Comparison of ENCODE assay signal across 22 cellular contexts in genomic region chr4:8852118-8852704, GRCh38. TPM values are rescaled to one million over a fixed set of nuclear protein-coding genes. Genes with fewer than 3 reads are reported as not detected.
DNase-seq lines count a peak whose midpoint lies in the region; ATAC-seq and TF ChIP-seq lines count a peak whose summit lies in the region.
"Had no signal": no experiment of that assay in that cellular context is flagged by ENCODE, and none has a peak within 500 bp of the region (broad histone marks: within the 10 kb centered on the region; RNA-seq: fewer than 3 reads in every experiment).

No MANE protein-coding gene starts in this region.

- H2AFZ ChIP-seq in osteoblast (ENCODE audit: low read length) (no peak overlapping the region), trophoblast cell (ENCODE audit: insufficient read depth, low read length, poor library complexity) (no peak overlapping the region)
- H2AFZ ChIP-seq: PC-9 had no signal

- H4K91ac ChIP-seq in trophoblast cell (ENCODE audit: low read depth, low read length): no peak overlapping the region

- no peak overlapping the region for H3K18ac ChIP-seq in trophoblast cell (ENCODE audit: low read length)

- H3K9me3 ChIP-seq in osteoblast (ENCODE audit: low read depth, low read length) (no peaks in the 10 kb centered on the region), trophoblast cell (ENCODE audit: insufficient read depth, low read depth, low read length) (peaks cover 4% of the 10 kb centered on the region)
- H3K9me3 ChIP-seq: SK-N-SH had no signal

- H3K4me1 ChIP-seq in osteoblast (ENCODE audit: insufficient read depth, low read length) (no peaks in the 10 kb centered on the region), trophoblast cell (ENCODE audit: control insufficient read depth in 1 of 2, insufficient read depth in 2 of 2, low read length in 2 of 2) (peaks cover 3 to 4% of the 10 kb centered on the region in 2 experiments)

- TF ChIP-seq CTCF in glutamatergic neuron (IDR thresholded peaks at IDR 0.05; ENCODE audit: partially characterized antibody, unreplicated experiment) (no peak), osteoblast (IDR thresholded peaks at IDR 0.05; ENCODE audit: extremely low read depth, low read depth, low read length) (no peak)

- H2AK5ac ChIP-seq in trophoblast cell (ENCODE audit: low read length): no peak overlapping the region

- no peaks in the 10 kb centered on the region for H4K20me1 ChIP-seq in osteoblast (ENCODE audit: insufficient read depth, low read length)

- peak; percentile 16 for DNase-seq in Right ventricle myocardium inferior (ENCODE audit: missing footprints)
- no peak for DNase-seq in cardiac septum (ENCODE audit: low spot score)
- DNase-seq in DMS 273 (lab: John Stamatoyannopoulos, UW; ENCODE audit: unreplicated experiment): peak; percentile 53
- DNase-seq in glutamatergic neuron: peak; percentile 15
- DNase-seq in osteoblast (ENCODE audit: insufficient read length, low spot score, missing footprints): peak; percentile 58
- DNase-seq in trophoblast cell: no peak
- no peak for DNase-seq in 8988T
- DNase-seq: DMS79 treated with DMSO at 0.1 percent for 48 hours, H9, HFFc6, KBM-7, MM.1S, NCI-H1048, NCI-H1417 treated with DMSO at 0.1 percent for 48 hours, NCI-H187, NCI-H510A, NCI-H748 treated with DMSO at 0.1 percent for 48 hours, PC-9, RPMI8226, SIG-M5, SK-N-SH had no signal

- H2BK5ac ChIP-seq in trophoblast cell (ENCODE audit: low read depth, low read length, poor library complexity): no peak overlapping the region

- H4K8ac ChIP-seq in trophoblast cell (ENCODE audit: low read depth, low read length): no peak overlapping the region

- H3K23ac ChIP-seq in trophoblast cell (ENCODE audit: low read length): no peak overlapping the region

- no peak overlapping the region for H2BK12ac ChIP-seq in trophoblast cell (ENCODE audit: low read length)

- H3K36me3 Mint-ChIP-seq in glutamatergic neuron (ENCODE audit: unreplicated experiment): peaks cover 5% of the 10 kb centered on the region

- H3K4ac ChIP-seq in trophoblast cell (ENCODE audit: low read depth, low read length): no peak overlapping the region

- no peaks in the 10 kb centered on the region for H3K79me2 ChIP-seq in osteoblast (ENCODE audit: insufficient read depth, low read length)
- H3K79me2 ChIP-seq in trophoblast cell (ENCODE audit: control insufficient read depth, insufficient read depth, low read length, poor library complexity): no peaks in the 10 kb centered on the region

- H3K14ac ChIP-seq in trophoblast cell (ENCODE audit: low read length): no peak overlapping the region

- H3K4me1 Mint-ChIP-seq in glutamatergic neuron (ENCODE audit: low read depth, unreplicated experiment): peaks cover 18% of the 10 kb centered on the region

- ATAC-seq in Right ventricle myocardium inferior (no peak), GM18861 (IDR thresholded peaks at IDR 0.05; ENCODE audit: unreplicated experiment) (no peak)

- WGBS in trophoblast cell (ENCODE audit: extremely low coverage, insufficient coverage, insufficient read length): no CpG with 5 or more reads among the region's 17 CpGs

- no peak overlapping the region for H3K4me3 Mint-ChIP-seq in glutamatergic neuron (ENCODE audit: unreplicated experiment)
- H3K4me3 Mint-ChIP-seq: H9, HFFc6 had no signal

- no peak overlapping the region for H3K27ac Mint-ChIP-seq in glutamatergic neuron (ENCODE audit: unreplicated experiment)
- H3K27ac Mint-ChIP-seq: H9, HFFc6 had no signal

- H3K4me3 ChIP-seq in osteoblast (ENCODE audit: insufficient read depth, low read length) (no peak overlapping the region), trophoblast cell (ENCODE audit: low read depth, low read length) (no peak overlapping the region)
- H3K4me3 ChIP-seq: PC-9 had no signal

- intact Hi-C loops in Right ventricle myocardium inferior (cut with DNase I) (no loop called here), cardiac septum (cut with DNase I) (no loop called here)

- no peak overlapping the region for H3K4me2 ChIP-seq in osteoblast (ENCODE audit: insufficient read depth, low read length)
- H3K4me2 ChIP-seq in trophoblast cell (ENCODE audit: low read length): no peak overlapping the region
- H3K4me2 ChIP-seq: PC-9, SK-N-SH had no signal

- H3K27me3 ChIP-seq in osteoblast (ENCODE audit: insufficient read depth, low read length) (peaks cover 28% of the 10 kb centered on the region), trophoblast cell (ENCODE audit: insufficient read depth, low read length) (peaks cover 23% of the 10 kb centered on the region)

- H3K27me3 Mint-ChIP-seq in glutamatergic neuron (ENCODE audit: unreplicated experiment): peaks cover 29% of the 10 kb centered on the region

- H4K12ac ChIP-seq in trophoblast cell (ENCODE audit: low read depth, low read length): no peak overlapping the region

- peaks cover 3% of the 10 kb centered on the region for H3K9me3 Mint-ChIP-seq in glutamatergic neuron (ENCODE audit: unreplicated experiment)

- H2BK120ac ChIP-seq in trophoblast cell (ENCODE audit: insufficient read depth, low read length, poor library complexity): no peak overlapping the region

- H3K36me3 ChIP-seq in osteoblast (ENCODE audit: insufficient read depth, low read length) (no peaks in the 10 kb centered on the region), trophoblast cell (ENCODE audit: control insufficient read depth in 1 of 2, insufficient read depth in 2 of 2, low read length in 2 of 2) (no peaks in the 10 kb centered on the region)

- no peak overlapping the region for H3K27ac ChIP-seq in osteoblast (ENCODE audit: low read depth, low read length)
- H3K27ac ChIP-seq in trophoblast cell (ENCODE audit: low read depth, low read length): no peak overlapping the region
- H3K27ac ChIP-seq: PC-9 had no signal

- no peaks in the 10 kb centered on the region for H3K79me1 ChIP-seq in trophoblast cell (ENCODE audit: low read length)

- H3K9ac ChIP-seq in trophoblast cell (ENCODE audit: low read length): no peak overlapping the region
- H3K9ac ChIP-seq: SK-N-SH had no signal

RNA-seq across cellular contexts. Expression of gene HMX1, which starts 19.4 kb away (rescaled TPM):
- total RNA-seq in Right ventricle myocardium inferior: not detected
- not detected for total RNA-seq in cardiac septum
- 1.7 TPM for total RNA-seq in glutamatergic neuron (ENCODE audit: unreplicated experiment)
- not detected in 2 replicates for total RNA-seq in osteoblast
- polyA plus RNA-seq in trophoblast cell (2013): 0.72 and 0.77 TPM in 2 replicates
- total RNA-seq: HFFc6, PC-9 had no signal

Comparison
In these comparisons a context has a peak if more than half of its experiments do, and no peak if none do; other contexts are left out.
1. DNase-seq: peak in Right ventricle myocardium inferior (single experiment), DMS 273 (single experiment), glutamatergic neuron (single experiment) and osteoblast (single experiment); none in cardiac septum (single experiment), trophoblast cell (0 of 2) and 8988T (single experiment).